In genomic region chr5:138469540-138470321, GRCh38 we compare ENCODE assay signal across 9 cellular contexts. TPM values are rescaled to one million over a fixed set of nuclear protein-coding genes. Genes with fewer than 3 reads are reported as not detected.
A peak's percentile ranks its signal among the peaks of the same experiment; 100 is the strongest.
DNase-seq lines count a peak whose midpoint lies in the region; ATAC-seq and TF ChIP-seq lines count a peak whose summit lies in the region.
"Had no signal": no experiment of that assay in that cellular context is flagged by ENCODE, and none has a peak within 500 bp of the region (broad histone marks: within the 10 kb centered on the region; RNA-seq: fewer than 3 reads in every experiment).

No MANE protein-coding gene starts in this region.

- TF ChIP-seq RAD21 in liver (IDR thresholded peaks at IDR 0.05) = peak in 1 of 2 donors; percentile 28

- no peaks in the 10 kb centered on the region for H3K27me3 ChIP-seq in liver (ENCODE audit: control insufficient read depth in 4 of 4, insufficient read depth in 4 of 4, low read length in 3 of 4)
- H3K27me3 ChIP-seq in uterus = no peaks in the 10 kb centered on the region

- no peak for TF ChIP-seq CTCF in liver (IDR thresholded peaks at IDR 0.05; ENCODE audit: low read depth, low read length, missing input control)
- no peak for TF ChIP-seq CTCF in uterus (IDR thresholded peaks at IDR 0.05)

- intact Hi-C loops in left cardiac atrium (cut with DNase I) (no loop called here), cardiac septum (cut with DNase I) (no loop called here), uterus (cut with DNase I; ENCODE audit: low total_unique reads) (no loop called here)

- ATAC-seq in left cardiac atrium (peak in 1 of 2 donors; percentile 36), HG03045 (IDR thresholded peaks at IDR 0.05; ENCODE audit: unreplicated experiment) (no peak), GM21825 (IDR thresholded peaks at IDR 0.05; ENCODE audit: unreplicated experiment) (no peak)

- H3K36me3 ChIP-seq in liver (ENCODE audit: control insufficient read depth in 4 of 4, insufficient read depth in 3 of 4, low read depth in 1 of 4, low read length in 3 of 4) (peaks cover 2 to 14% (median 13%) of the 10 kb centered on the region in 4 donors), uterus (no peaks in the 10 kb centered on the region)

- H3K27ac ChIP-seq in liver (ENCODE audit: low read depth in 1 of 2, low read length in 2 of 2) = peak overlapping the region in 1 of 2 donors; percentile 36
- H3K27ac ChIP-seq in uterus = no peak overlapping the region

- H3K4me3 ChIP-seq in liver (ENCODE audit: low read depth in 1 of 3, low read length in 3 of 3) = no peak overlapping the region
- H3K4me3 ChIP-seq in uterus = no peak overlapping the region

- 62% methylated on average over 8 of the region's 8 CpGs for WGBS in liver

- DNase-seq in left cardiac atrium = peak; percentile 71
- no peak for DNase-seq in cardiac septum (ENCODE audit: low spot score)
- DNase-seq in amniotic stem cell (lab: John Stamatoyannopoulos, UW) = peak; percentile 93
- peak; percentile 17 to 41 for DNase-seq in uterus
- no peak for DNase-seq in superior temporal gyrus (ENCODE audit: extremely low spot score)
- DNase-seq: stimulated activated naive CD4-positive, alpha-beta T cell treated with Interleukin-2 at 50 U/mL for 16 hours had no signal

- H3K9ac ChIP-seq in liver (ENCODE audit: low read depth in 1 of 2, low read length in 2 of 2) = no peak overlapping the region

- peaks cover 0 to 21% (median 9%) of the 10 kb centered on the region in 4 donors for H3K4me1 ChIP-seq in liver (ENCODE audit: control insufficient read depth in 4 of 4, insufficient read depth in 4 of 4, low read length in 3 of 4)
- peaks cover 0 to 8% of the 10 kb centered on the region in 2 donors for H3K4me1 ChIP-seq in uterus

- H3K9me3 ChIP-seq in liver (ENCODE audit: control insufficient read depth in 4 of 4, low read length in 3 of 4) (no peaks in the 10 kb centered on the region), uterus (no peaks in the 10 kb centered on the region)

- no peak for TF ChIP-seq POLR2A in uterus (IDR thresholded peaks at IDR 0.05)

TF ChIP-seq in liver, 16 proteins besides CTCF, POLR2A, EP300 and RAD21:
- TF ChIP-seq MAX (IDR thresholded peaks at IDR 0.05) (no peak), HNF4A (conservative IDR thresholded peaks at IDR 0.05) (peak in 1 of 2 donors; percentile 41), NR2F2 (IDR thresholded peaks at IDR 0.05) (no peak), SP1 (IDR thresholded peaks at IDR 0.05) (peak; percentile 26), HNF4G (IDR thresholded peaks at IDR 0.05) (no peak), YY1 (IDR thresholded peaks at IDR 0.05) (no peak), EGR1 (IDR thresholded peaks at IDR 0.05; ENCODE audit: low read depth in 2 of 2) (peak in 1 of 2 donors; percentile 78), TAF1 (conservative IDR thresholded peaks at IDR 0.05) (peak; percentile 50), ZBTB33 (IDR thresholded peaks at IDR 0.05) (no peak), ATF3 (IDR thresholded peaks at IDR 0.05) (no peak), FOXA1 (IDR thresholded peaks at IDR 0.05) (no peak), RXRA (IDR thresholded peaks at IDR 0.05) (peak in 1 of 2 donors; percentile 9), JUND (IDR thresholded peaks at IDR 0.05) (peak in 1 of 2 donors; percentile 95), REST (IDR thresholded peaks at IDR 0.05) (no peak), GABPA (IDR thresholded peaks at IDR 0.05 in 1 of 2, conservative IDR thresholded peaks at IDR 0.05 in 1 of 2) (no peak)

RNA-seq across cellular contexts. Expression of gene EGR1, which starts 4.5 kb away (rescaled TPM):
- total RNA-seq in left cardiac atrium (10 to 100 TPM; 29.1 to 71.9 TPM), cardiac septum (66.8 TPM), liver (1 to 10 TPM; 1.4 to 6.1 TPM), uterus (100 to 1,000 TPM in 1 of 4 donors, 10 to 100 TPM in 1, 1 to 10 TPM in 2; 2.6 to 123 (median 35.2) TPM)
- polyA plus RNA-seq in liver = 10 to 100 TPM; 20.1 to 88.7 TPM

RNA-seq across cellular contexts. Expression of gene REEP2, which starts 30.9 kb away (rescaled TPM):
- 10 to 100 TPM; 15.6 to 17.0 TPM for total RNA-seq in left cardiac atrium
- 10.8 TPM for total RNA-seq in cardiac septum
- total RNA-seq in liver = under 1 TPM; 0.08 to 0.28 TPM
- under 1 TPM in 1 of 2 donors, not detected in 1; 0.12 TPM for polyA plus RNA-seq in liver
- total RNA-seq in uterus = 10 to 100 TPM in 1 of 4 donors, 1 to 10 TPM in 2, under 1 TPM in 1; 0.77 to 14.1 (median 5.0) TPM

Comparison
In these comparisons a context has a peak if more than half of its experiments do, and no peak if none do; other contexts are left out.
1. DNase-seq: peak in left cardiac atrium (single experiment), amniotic stem cell (single experiment) and uterus (2 of 2); none in cardiac septum (single experiment) and superior temporal gyrus (single experiment).